ENCODE assay signal across 8 cellular contexts in the genomic region with DNA sequence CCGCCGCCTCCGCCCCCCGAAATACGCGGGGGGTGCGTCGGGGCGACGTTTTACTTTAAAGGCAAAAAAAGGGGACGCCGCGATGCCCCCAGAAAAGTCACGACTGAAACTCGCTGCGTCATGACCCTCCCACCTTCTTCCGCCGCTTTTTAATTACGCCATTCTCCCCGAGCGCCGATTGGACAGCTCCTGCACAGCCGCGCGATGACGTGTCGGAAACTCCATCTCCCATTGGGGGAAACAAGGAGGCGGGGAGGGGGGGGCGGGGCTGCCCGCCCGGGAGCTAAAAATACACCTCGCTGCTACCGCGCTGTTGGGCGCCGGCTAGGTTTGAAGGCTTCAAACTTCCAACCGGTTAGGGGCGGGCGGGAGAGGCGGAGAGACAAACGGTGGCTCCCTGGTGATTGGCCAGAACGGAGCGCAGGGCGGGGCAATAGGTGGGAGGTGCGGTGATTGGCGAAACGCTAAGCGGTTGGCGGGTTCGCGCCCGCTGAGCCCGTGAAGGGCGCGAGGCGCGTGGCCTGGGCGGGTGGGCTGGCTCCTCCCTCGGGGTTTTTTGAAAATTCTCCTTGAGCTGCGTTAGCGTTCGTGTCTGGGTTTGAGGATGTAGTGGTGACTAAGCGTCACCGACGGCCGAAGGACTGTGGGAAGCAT. TPM values are rescaled to one million over a fixed set of nuclear protein-coding genes. Genes with fewer than 3 reads are reported as not detected.
DNase-seq lines count a peak whose midpoint lies in the region; ATAC-seq and TF ChIP-seq lines count a peak whose summit lies in the region.

A gene with protein sequence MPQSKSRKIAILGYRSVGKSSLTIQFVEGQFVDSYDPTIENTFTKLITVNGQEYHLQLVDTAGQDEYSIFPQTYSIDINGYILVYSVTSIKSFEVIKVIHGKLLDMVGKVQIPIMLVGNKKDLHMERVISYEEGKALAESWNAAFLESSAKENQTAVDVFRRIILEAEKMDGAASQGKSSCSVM (minus strand): TSS at position 131 of the 654 bp plus-strand sequence. CDS start 384 bp downstream, outside the sequence.

- ATAC-seq in GM21515 (IDR thresholded peaks at IDR 0.05; ENCODE audit: unreplicated experiment): peak; percentile 79

- H3K27me3 ChIP-seq in OCI-LY3 (ENCODE audit: low read depth, low read length): no peaks in the 10 kb centered on the region

- no peak for TF ChIP-seq CTCF in Calu3 (IDR thresholded peaks at IDR 0.05; ENCODE audit: unreplicated experiment)
- TF ChIP-seq CTCF in OCI-LY3 (IDR thresholded peaks at IDR 0.05; ENCODE audit: low read depth, low read length): no peak

- no peaks in the 10 kb centered on the region for H3K9me3 Mint-ChIP-seq in Calu3 (ENCODE audit: low read depth, unreplicated experiment)

- no TSS peak for BruUV-seq in Calu3 (replicated peaks; lab: Mats Ljungman, UMichigan)

- CTCF ChIA-PET in Calu3 (lab: Charles Lee): interaction anchor here (1.0 kb wide), 1 partner anchor 31 kb away, joined by 4 read pairs; no protein-coding TSS in a partner anchor

- H3K9me3 ChIP-seq in OCI-LY3 (ENCODE audit: insufficient read depth, low read length): no peaks in the 10 kb centered on the region

- H3K27ac ChIP-seq in OCI-LY3 (ENCODE audit: low read length): peak within 1 kb of the TSS; percentile 73

- peaks cover 48% of the 10 kb centered on the region for H3K79me2 ChIP-seq in OCI-LY3 (ENCODE audit: low read length)

- H3K4me1 Mint-ChIP-seq in Calu3 (ENCODE audit: low read depth, unreplicated experiment): peaks cover 25% of the 10 kb centered on the region

- peak; percentile 98 for DNase-seq in Calu3
- DNase-seq in HuH-7 (ENCODE audit: low spot score): peak; percentile 97
- DNase-seq in activated T-cell treated with anti-CD3 and anti-CD28 coated beads for 1 hour (ENCODE audit: low read depth): peak; percentile 97
- peak; percentile 86 for DNase-seq in epidermal melanocyte (ENCODE audit: insufficient read length, low spot score)
- DNase-seq in middle frontal gyrus (ENCODE audit: extremely low spot score, low spot score): peak; percentile 95
- DNase-seq in stimulated activated CD8-positive, alpha-beta memory T cell treated with anti-CD3 and anti-CD28 coated beads, Interleukin-2, amount 100 ng/mL, for 48 hours (ENCODE audit: low read depth in 2 of 2): peak; percentile 95 to 98

- peaks cover 45% of the 10 kb centered on the region for H3K36me3 Mint-ChIP-seq in Calu3 (ENCODE audit: insufficient read depth, unreplicated experiment)

- no peaks in the 10 kb centered on the region for H3K27me3 Mint-ChIP-seq in Calu3 (ENCODE audit: unreplicated experiment)

- peak within 1 kb of the TSS; percentile 89 for H2AFZ ChIP-seq in OCI-LY3 (ENCODE audit: low read depth, low read length)

- H3K4me1 ChIP-seq in OCI-LY3 (ENCODE audit: low read length): peaks cover 13% of the 10 kb centered on the region

- H3K4me2 ChIP-seq in OCI-LY3 (ENCODE audit: low read length): peak within 1 kb of the TSS; percentile 90

- H3K4me3 Mint-ChIP-seq in Calu3 (ENCODE audit: low read depth, unreplicated experiment): peak within 1 kb of the TSS; percentile 99

- peak within 1 kb of the TSS; percentile 89 for H3K9ac ChIP-seq in OCI-LY3 (ENCODE audit: low read length)

- H3K27ac Mint-ChIP-seq in Calu3 (ENCODE audit: unreplicated experiment): peak within 1 kb of the TSS; percentile 99

- peaks cover 12% of the 10 kb centered on the region for H3K36me3 ChIP-seq in OCI-LY3 (replicated peaks; ENCODE audit: low read depth, low read length)

- peak within 1 kb of the TSS; percentile 98 for H3K4me3 ChIP-seq in OCI-LY3 (ENCODE audit: low read length)

- H4K20me1 ChIP-seq in OCI-LY3 (ENCODE audit: insufficient read depth, low read length): peaks cover 38% of the 10 kb centered on the region

- intact Hi-C loops in Calu3 (cut with micrococcal nuclease; ENCODE audit: unreplicated experiment): loop anchor here (2.0 to 10.0 kb wide), 2 partner anchors 33 to 55 kb away; no protein-coding TSS in a partner anchor

RNA-seq across cellular contexts. Expression of the gene that starts here (rescaled TPM):
- 123 and 126 TPM in 2 replicates for total RNA-seq in Calu3 (2022)

Comparison
In these comparisons a context has a peak if more than half of its experiments do, and no peak if none do; other contexts are left out.
1. Peak in every context shown above with its lines: DNase-seq, ATAC-seq, H3K4me3 ChIP-seq and H3K27ac ChIP-seq.